In genomic region chr16:85810097-85810741, GRCh38 we compare ENCODE assay signal across 25 cellular contexts. TPM values are rescaled to one million over a fixed set of nuclear protein-coding genes. Genes with fewer than 3 reads are reported as not detected.
A peak's percentile ranks its signal among the peaks of the same experiment; 100 is the strongest.
DNase-seq lines count a peak whose midpoint lies in the region; ATAC-seq and TF ChIP-seq lines count a peak whose summit lies in the region.
"Had no signal": no experiment of that assay in that cellular context is flagged by ENCODE, and none has a peak within 500 bp of the region (broad histone marks: within the 10 kb centered on the region; RNA-seq: fewer than 3 reads in every experiment).

No MANE protein-coding gene starts in this region.

- no peak overlapping the region for H3K4me3 ChIP-seq in naive thymus-derived CD4-positive, alpha-beta T cell (ENCODE audit: low read length)
- H3K4me3 ChIP-seq in upper lobe of right lung (no peak overlapping the region), BE2C (ENCODE audit: low read depth, low read length) (no peak overlapping the region)
- H3K4me3 ChIP-seq: BLaER1 treated with 17β-estradiol and CSF1 and Interleukin-3, amounts not matched to agents 10 nM and 100 nM; MG63 had no signal

- TF ChIP-seq CTCF in natural killer cell (IDR thresholded peaks at IDR 0.05) (no peak), glutamatergic neuron (IDR thresholded peaks at IDR 0.05; ENCODE audit: partially characterized antibody, unreplicated experiment) (no peak), upper lobe of right lung (IDR thresholded peaks at IDR 0.05) (no peak), BE2C (IDR thresholded peaks at IDR 0.05; ENCODE audit: low read depth, low read length) (no peak)

- H3K4me1 Mint-ChIP-seq in natural killer cell treated with Interleukin-12 subunit alpha and Interleukin-12 subunit beta and Interleukin-15 and Interleukin-18, amount 100 ng/mL, for 72 hours (ENCODE audit: low read depth in 2 of 2): peaks cover 3 to 4% of the 10 kb centered on the region in 2 donors
- H3K4me1 Mint-ChIP-seq in natural killer cell (no peaks in the 10 kb centered on the region), glutamatergic neuron (ENCODE audit: low read depth, unreplicated experiment) (peaks cover 2% of the 10 kb centered on the region)
- H3K4me1 Mint-ChIP-seq in naive thymus-derived CD4-positive, alpha-beta T cell: peaks cover 0 to 3% (median 0%) of the 10 kb centered on the region in 7 donors

- no peak overlapping the region for H3K27ac Mint-ChIP-seq in natural killer cell treated with Interleukin-12 subunit alpha and Interleukin-12 subunit beta and Interleukin-15 and Interleukin-18, amount 100 ng/mL, for 72 hours
- H3K27ac Mint-ChIP-seq in natural killer cell (no peak overlapping the region), glutamatergic neuron (ENCODE audit: unreplicated experiment) (peak overlapping the region; percentile 48)
- no peak overlapping the region for H3K27ac Mint-ChIP-seq in naive thymus-derived CD4-positive, alpha-beta T cell
- H3K27ac Mint-ChIP-seq: CD4-positive, alpha-beta memory T cell had no signal

- no peaks in the 10 kb centered on the region for H3K27me3 ChIP-seq in naive thymus-derived CD4-positive, alpha-beta T cell (ENCODE audit: control insufficient read depth in 2 of 2, insufficient read depth in 2 of 2, low read length in 2 of 2)
- H3K27me3 ChIP-seq in upper lobe of right lung: peaks cover 11% of the 10 kb centered on the region
- H3K27me3 ChIP-seq in BE2C: peaks cover 47% of the 10 kb centered on the region
- H3K27me3 ChIP-seq: MG63 had no signal

- no peak overlapping the region for H3K27ac ChIP-seq in naive thymus-derived CD4-positive, alpha-beta T cell (ENCODE audit: low read depth, low read length)
- no peak overlapping the region for H3K27ac ChIP-seq in upper lobe of right lung
- H3K27ac ChIP-seq: BLaER1 treated with 17β-estradiol and CSF1 and Interleukin-3, amounts not matched to agents 10 nM and 100 nM had no signal

- POLR2A ChIA-PET in naive thymus-derived CD4-positive, alpha-beta T cell (lab: Charles Lee): no interaction called here

- peak in 1 of 2 donors; percentile 17 for ATAC-seq in natural killer cell treated with Interleukin-12 subunit alpha and Interleukin-12 subunit beta and Interleukin-15 and Interleukin-18, amount 100 ng/mL, for 72 hours
- no peak for ATAC-seq in natural killer cell
- peak; percentile 34 for ATAC-seq in naive thymus-derived CD4-positive, alpha-beta T cell
- ATAC-seq in upper lobe of right lung: no peak

- H3K27me3 Mint-ChIP-seq in natural killer cell treated with Interleukin-12 subunit alpha and Interleukin-12 subunit beta and Interleukin-15 and Interleukin-18, amount 100 ng/mL, for 72 hours: peaks cover 14 to 17% of the 10 kb centered on the region in 2 donors
- H3K27me3 Mint-ChIP-seq in natural killer cell (ENCODE audit: low read depth in 2 of 2) (peaks cover 18 to 26% of the 10 kb centered on the region in 2 donors), glutamatergic neuron (ENCODE audit: unreplicated experiment) (peaks cover 4% of the 10 kb centered on the region)
- peaks cover 0 to 21% (median 7%) of the 10 kb centered on the region in 5 donors for H3K27me3 Mint-ChIP-seq in naive thymus-derived CD4-positive, alpha-beta T cell

- H3K9me3 ChIP-seq in naive thymus-derived CD4-positive, alpha-beta T cell (ENCODE audit: control insufficient read depth in 2 of 3, low read length in 3 of 3): no peaks in the 10 kb centered on the region
- no peaks in the 10 kb centered on the region for H3K9me3 ChIP-seq in upper lobe of right lung
- H3K9me3 ChIP-seq in BE2C: no peaks in the 10 kb centered on the region
- H3K9me3 ChIP-seq: MG63 had no signal

- peaks cover 11% of the 10 kb centered on the region for H3K36me3 Mint-ChIP-seq in natural killer cell treated with Interleukin-12 subunit alpha and Interleukin-12 subunit beta and Interleukin-15 and Interleukin-18, amount 100 ng/mL, for 72 hours
- H3K36me3 Mint-ChIP-seq in natural killer cell (peaks cover 6% of the 10 kb centered on the region), glutamatergic neuron (ENCODE audit: unreplicated experiment) (peaks cover 14% of the 10 kb centered on the region)
- peaks cover 8 to 20% (median 17%) of the 10 kb centered on the region in 5 donors for H3K36me3 Mint-ChIP-seq in naive thymus-derived CD4-positive, alpha-beta T cell

- DNase-seq in natural killer cell treated with Interleukin-12 subunit alpha and Interleukin-12 subunit beta and Interleukin-15 and Interleukin-18, amount 100 ng/mL, for 72 hours (ENCODE audit: low spot score): peak; percentile 32
- DNase-seq in natural killer cell (no peak), glutamatergic neuron (no peak), upper lobe of right lung (peak; percentile 30), BE2C (no peak), NCI-H748 (lab: John Stamatoyannopoulos, UW; ENCODE audit: unreplicated experiment) (no peak), midbrain (lab: John Stamatoyannopoulos, UW) (no peak)
- DNase-seq in naive thymus-derived CD4-positive, alpha-beta T cell: no peak
- DNase-seq: CD4-positive, alpha-beta memory T cell; COR-L47; DMS 273 treated with DMSO at 0.1 percent for 48 hours; DMS79; EL; GDM1; KG1; MG63; NCI-H1105 treated with DMSO at 0.1 percent for 48 hours; NCI-H146; NCI-H1930; NCI-H446; NCI-H524 treated with DMSO at 0.1 percent for 48 hours; NCI-H82; RPMI8226; SHP77 had no signal

- peaks cover 4 to 22% (median 6%) of the 10 kb centered on the region in 3 experiments for H3K36me3 ChIP-seq in naive thymus-derived CD4-positive, alpha-beta T cell (ENCODE audit: control insufficient read depth in 2 of 3, insufficient read depth in 3 of 3, low read length in 3 of 3)
- H3K36me3 ChIP-seq in upper lobe of right lung (peaks cover 20% of the 10 kb centered on the region), BE2C (peaks cover 17% of the 10 kb centered on the region)

- H3K9me3 Mint-ChIP-seq in natural killer cell treated with Interleukin-12 subunit alpha and Interleukin-12 subunit beta and Interleukin-15 and Interleukin-18, amount 100 ng/mL, for 72 hours: no peaks in the 10 kb centered on the region
- no peaks in the 10 kb centered on the region for H3K9me3 Mint-ChIP-seq in natural killer cell
- peaks cover 10% of the 10 kb centered on the region for H3K9me3 Mint-ChIP-seq in glutamatergic neuron (ENCODE audit: unreplicated experiment)
- H3K9me3 Mint-ChIP-seq in naive thymus-derived CD4-positive, alpha-beta T cell: no peaks in the 10 kb centered on the region
- H3K9me3 Mint-ChIP-seq: CD4-positive, alpha-beta memory T cell had no signal

- no peak overlapping the region for H3K4me3 Mint-ChIP-seq in natural killer cell treated with Interleukin-12 subunit alpha and Interleukin-12 subunit beta and Interleukin-15 and Interleukin-18, amount 100 ng/mL, for 72 hours
- no peak overlapping the region for H3K4me3 Mint-ChIP-seq in natural killer cell
- H3K4me3 Mint-ChIP-seq in glutamatergic neuron (ENCODE audit: unreplicated experiment): no peak overlapping the region
- H3K4me3 Mint-ChIP-seq in naive thymus-derived CD4-positive, alpha-beta T cell: no peak overlapping the region
- H3K4me3 Mint-ChIP-seq: CD4-positive, alpha-beta memory T cell had no signal

- H3K4me1 ChIP-seq in naive thymus-derived CD4-positive, alpha-beta T cell (ENCODE audit: control insufficient read depth in 2 of 2, insufficient read depth in 2 of 2, low read length in 2 of 2): no peaks in the 10 kb centered on the region
- H3K4me1 ChIP-seq in upper lobe of right lung (no peaks in the 10 kb centered on the region), BE2C (no peaks in the 10 kb centered on the region)

- CTCF ChIA-PET in naive thymus-derived CD4-positive, alpha-beta T cell (lab: Charles Lee): interaction anchor here (0.7 to 1.0 kb wide), 2 partner anchors 11 to 208 kb away, joined by 3 to 4 read pairs; no protein-coding TSS in a partner anchor

- intact Hi-C loops in natural killer cell (cut with micrococcal nuclease) (no loop called here), upper lobe of right lung (cut with DNase I) (no loop called here)
- intact Hi-C loops in naive thymus-derived CD4-positive, alpha-beta T cell (cut with micrococcal nuclease): no loop called here

RNA-seq across cellular contexts. Expression of gene COX4I1, which starts 10.7 kb away (rescaled TPM):
- 100 to 1,000 TPM; 326 to 345 TPM for total RNA-seq in natural killer cell treated with Interleukin-12 subunit alpha and Interleukin-12 subunit beta and Interleukin-15 and Interleukin-18, amount 100 ng/mL, for 72 hours
- total RNA-seq in natural killer cell: 100 to 1,000 TPM; 338 to 422 (median 410) TPM
- 544 TPM for total RNA-seq in glutamatergic neuron (ENCODE audit: unreplicated experiment)
- total RNA-seq in naive thymus-derived CD4-positive, alpha-beta T cell: 100 to 1,000 TPM; 479 to 692 (median 661) TPM
- polyA plus RNA-seq in naive thymus-derived CD4-positive, alpha-beta T cell: 1,000 to 10,000 TPM; 1,296 to 1,303 TPM
- 382 TPM for total RNA-seq in upper lobe of right lung
- 1,288 TPM for polyA plus RNA-seq in BE2C (2012; ENCODE audit: insufficient read depth, insufficient read length, low read depth)

RNA-seq across cellular contexts. Expression of gene EMC8, which starts 10.9 kb away (rescaled TPM):
- 10 to 100 TPM; 39.9 to 57.9 TPM for total RNA-seq in natural killer cell treated with Interleukin-12 subunit alpha and Interleukin-12 subunit beta and Interleukin-15 and Interleukin-18, amount 100 ng/mL, for 72 hours
- 10 to 100 TPM; 21.2 to 26.4 (median 24.1) TPM for total RNA-seq in natural killer cell
- 34.2 TPM for total RNA-seq in glutamatergic neuron (ENCODE audit: unreplicated experiment)
- total RNA-seq in naive thymus-derived CD4-positive, alpha-beta T cell: 10 to 100 TPM; 22.4 to 31.8 (median 28.7) TPM
- polyA plus RNA-seq in naive thymus-derived CD4-positive, alpha-beta T cell: 10 to 100 TPM; 24.8 to 26.1 TPM
- total RNA-seq in upper lobe of right lung: 20.0 TPM
- 133 TPM for polyA plus RNA-seq in BE2C (2012; ENCODE audit: insufficient read depth, insufficient read length, low read depth)

RNA-seq across cellular contexts. Expression of gene C16orf74, which starts 59.3 kb away (rescaled TPM):
- total RNA-seq in natural killer cell treated with Interleukin-12 subunit alpha and Interleukin-12 subunit beta and Interleukin-15 and Interleukin-18, amount 100 ng/mL, for 72 hours: not detected
- total RNA-seq in natural killer cell: 1 to 10 TPM in 2 of 3 donors, under 1 TPM in 1; 0.71 to 2.2 (median 1.8) TPM
- total RNA-seq in glutamatergic neuron (ENCODE audit: unreplicated experiment): 2.6 TPM
- total RNA-seq in naive thymus-derived CD4-positive, alpha-beta T cell: 10 to 100 TPM in 3 of 5 experiments, 1 to 10 TPM in 1, under 1 TPM in 1; 0.99 to 19.8 (median 11.7) TPM
- 10 to 100 TPM; 13.1 to 16.0 TPM for polyA plus RNA-seq in naive thymus-derived CD4-positive, alpha-beta T cell
- total RNA-seq in upper lobe of right lung: 2.7 TPM
- polyA plus RNA-seq in BE2C (2012; ENCODE audit: insufficient read depth, insufficient read length, low read depth): 1.4 TPM

Comparison
In these comparisons a context has a peak if more than half of its experiments do, and no peak if none do; other contexts are left out.
1. DNase-seq: peak in natural killer cell treated with Interleukin-12 subunit alpha and Interleukin-12 subunit beta and Interleukin-15 and Interleukin-18, amount 100 ng/mL, for 72 hours (single experiment) and upper lobe of right lung (single experiment); none in natural killer cell (single experiment), glutamatergic neuron (single experiment), naive thymus-derived CD4-positive, alpha-beta T cell (0 of 9), BE2C (single experiment), NCI-H748 (single experiment) and midbrain (single experiment).